1 cellular context compared by ENCODE assay signal in the genomic region with DNA sequence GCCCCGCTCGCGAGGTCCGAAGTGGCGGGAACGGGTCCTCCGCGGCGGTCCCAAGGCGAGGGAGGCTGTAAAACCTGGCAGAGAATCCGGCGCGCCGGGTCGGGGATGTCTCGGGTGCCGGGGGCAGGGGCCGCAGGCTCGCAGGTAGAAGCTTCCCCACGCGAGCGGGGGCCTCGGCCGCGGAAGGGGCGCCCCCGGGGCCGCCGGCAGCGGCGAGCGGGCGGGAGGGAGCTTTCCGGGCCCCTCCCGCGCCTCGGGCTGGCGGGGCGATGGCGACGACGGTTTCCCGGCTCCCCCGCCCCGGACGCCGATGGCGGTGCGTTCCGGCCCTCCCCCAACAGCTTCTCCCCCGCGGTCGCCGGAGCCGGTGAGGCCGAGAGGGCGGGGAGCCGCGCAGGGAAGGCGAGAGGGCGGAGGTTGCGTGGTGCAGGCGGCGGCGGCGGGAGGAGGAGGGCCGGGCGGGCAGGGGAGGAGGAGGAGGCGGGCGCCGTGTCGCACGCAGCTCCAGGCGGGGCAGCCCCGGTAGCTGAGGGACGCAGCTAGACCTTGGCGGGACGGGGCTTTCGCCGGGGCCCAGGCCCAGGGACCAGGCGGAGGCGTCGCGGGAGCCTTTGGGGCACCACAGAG.
TF ChIP-seq lines count a peak whose summit lies in the region.

Gene CUL1 (plus strand): TSS at position 507 of the 627 bp plus-strand sequence. CDS start 31,220 bp downstream, outside the sequence.

TF ChIP-seq in HepG2, 621 proteins besides CTCF, POLR2A, EP300 and RAD21 (continued from another document and continues in another):
- TF ChIP-seq, protein P1, sequence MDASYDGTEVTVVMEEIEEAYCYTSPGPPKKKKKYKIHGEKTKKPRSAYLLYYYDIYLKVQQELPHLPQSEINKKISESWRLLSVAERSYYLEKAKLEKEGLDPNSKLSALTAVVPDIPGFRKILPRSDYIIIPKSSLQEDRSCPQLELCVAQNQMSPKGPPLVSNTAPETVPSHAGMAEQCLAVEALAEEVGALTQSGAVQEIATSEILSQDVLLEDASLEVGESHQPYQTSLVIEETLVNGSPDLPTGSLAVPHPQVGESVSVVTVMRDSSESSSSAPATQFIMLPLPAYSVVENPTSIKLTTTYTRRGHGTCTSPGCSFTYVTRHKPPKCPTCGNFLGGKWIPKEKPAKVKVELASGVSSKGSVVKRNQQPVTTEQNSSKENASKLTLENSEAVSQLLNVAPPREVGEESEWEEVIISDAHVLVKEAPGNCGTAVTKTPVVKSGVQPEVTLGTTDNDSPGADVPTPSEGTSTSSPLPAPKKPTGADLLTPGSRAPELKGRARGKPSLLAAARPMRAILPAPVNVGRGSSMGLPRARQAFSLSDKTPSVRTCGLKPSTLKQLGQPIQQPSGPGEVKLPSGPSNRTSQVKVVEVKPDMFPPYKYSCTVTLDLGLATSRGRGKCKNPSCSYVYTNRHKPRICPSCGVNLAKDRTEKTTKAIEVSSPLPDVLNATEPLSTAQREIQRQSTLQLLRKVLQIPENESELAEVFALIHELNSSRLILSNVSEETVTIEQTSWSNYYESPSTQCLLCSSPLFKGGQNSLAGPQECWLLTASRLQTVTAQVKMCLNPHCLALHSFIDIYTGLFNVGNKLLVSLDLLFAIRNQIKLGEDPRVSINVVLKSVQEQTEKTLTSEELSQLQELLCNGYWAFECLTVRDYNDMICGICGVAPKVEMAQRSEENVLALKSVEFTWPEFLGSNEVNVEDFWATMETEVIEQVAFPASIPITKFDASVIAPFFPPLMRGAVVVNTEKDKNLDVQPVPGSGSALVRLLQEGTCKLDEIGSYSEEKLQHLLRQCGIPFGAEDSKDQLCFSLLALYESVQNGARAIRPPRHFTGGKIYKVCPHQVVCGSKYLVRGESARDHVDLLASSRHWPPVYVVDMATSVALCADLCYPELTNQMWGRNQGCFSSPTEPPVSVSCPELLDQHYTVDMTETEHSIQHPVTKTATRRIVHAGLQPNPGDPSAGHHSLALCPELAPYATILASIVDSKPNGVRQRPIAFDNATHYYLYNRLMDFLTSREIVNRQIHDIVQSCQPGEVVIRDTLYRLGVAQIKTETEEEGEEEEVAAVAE (CRISPR knock-in tag; IDR thresholded peaks at IDR 0.05; ENCODE audit: borderline replicate concordance), result no peak
- no peak for TF ChIP-seq ZSCAN30 (CRISPR knock-in tag; IDR thresholded peaks at IDR 0.05)
- no peak for TF ChIP-seq PAWR (CRISPR knock-in tag; IDR thresholded peaks at IDR 0.05; ENCODE audit: borderline replicate concordance)
- no peak for TF ChIP-seq DNMT3B (CRISPR knock-in tag; conservative IDR thresholded peaks at IDR 0.05)
- TF ChIP-seq, protein P2, sequence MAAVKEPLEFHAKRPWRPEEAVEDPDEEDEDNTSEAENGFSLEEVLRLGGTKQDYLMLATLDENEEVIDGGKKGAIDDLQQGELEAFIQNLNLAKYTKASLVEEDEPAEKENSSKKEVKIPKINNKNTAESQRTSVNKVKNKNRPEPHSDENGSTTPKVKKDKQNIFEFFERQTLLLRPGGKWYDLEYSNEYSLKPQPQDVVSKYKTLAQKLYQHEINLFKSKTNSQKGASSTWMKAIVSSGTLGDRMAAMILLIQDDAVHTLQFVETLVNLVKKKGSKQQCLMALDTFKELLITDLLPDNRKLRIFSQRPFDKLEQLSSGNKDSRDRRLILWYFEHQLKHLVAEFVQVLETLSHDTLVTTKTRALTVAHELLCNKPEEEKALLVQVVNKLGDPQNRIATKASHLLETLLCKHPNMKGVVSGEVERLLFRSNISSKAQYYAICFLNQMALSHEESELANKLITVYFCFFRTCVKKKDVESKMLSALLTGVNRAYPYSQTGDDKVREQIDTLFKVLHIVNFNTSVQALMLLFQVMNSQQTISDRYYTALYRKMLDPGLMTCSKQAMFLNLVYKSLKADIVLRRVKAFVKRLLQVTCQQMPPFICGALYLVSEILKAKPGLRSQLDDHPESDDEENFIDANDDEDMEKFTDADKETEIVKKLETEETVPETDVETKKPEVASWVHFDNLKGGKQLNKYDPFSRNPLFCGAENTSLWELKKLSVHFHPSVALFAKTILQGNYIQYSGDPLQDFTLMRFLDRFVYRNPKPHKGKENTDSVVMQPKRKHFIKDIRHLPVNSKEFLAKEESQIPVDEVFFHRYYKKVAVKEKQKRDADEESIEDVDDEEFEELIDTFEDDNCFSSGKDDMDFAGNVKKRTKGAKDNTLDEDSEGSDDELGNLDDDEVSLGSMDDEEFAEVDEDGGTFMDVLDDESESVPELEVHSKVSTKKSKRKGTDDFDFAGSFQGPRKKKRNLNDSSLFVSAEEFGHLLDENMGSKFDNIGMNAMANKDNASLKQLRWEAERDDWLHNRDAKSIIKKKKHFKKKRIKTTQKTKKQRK (IDR thresholded peaks at IDR 0.05; ENCODE audit: low read length), result no peak
- no peak for TF ChIP-seq CBX1 (IDR thresholded peaks at IDR 0.05; ENCODE audit: low read depth)
- no peak for TF ChIP-seq ZNF224 (CRISPR knock-in tag; IDR thresholded peaks at IDR 0.05)
- TF ChIP-seq ZNF350 (CRISPR knock-in tag; IDR thresholded peaks at IDR 0.05; ENCODE audit: borderline replicate concordance, low read depth), result no peak
- no peak for TF ChIP-seq ZNF530 (CRISPR knock-in tag; IDR thresholded peaks at IDR 0.05; ENCODE audit: low read depth)
- TF ChIP-seq FOXK2 (IDR thresholded peaks at IDR 0.05), result no peak
- TF ChIP-seq, protein P3, sequence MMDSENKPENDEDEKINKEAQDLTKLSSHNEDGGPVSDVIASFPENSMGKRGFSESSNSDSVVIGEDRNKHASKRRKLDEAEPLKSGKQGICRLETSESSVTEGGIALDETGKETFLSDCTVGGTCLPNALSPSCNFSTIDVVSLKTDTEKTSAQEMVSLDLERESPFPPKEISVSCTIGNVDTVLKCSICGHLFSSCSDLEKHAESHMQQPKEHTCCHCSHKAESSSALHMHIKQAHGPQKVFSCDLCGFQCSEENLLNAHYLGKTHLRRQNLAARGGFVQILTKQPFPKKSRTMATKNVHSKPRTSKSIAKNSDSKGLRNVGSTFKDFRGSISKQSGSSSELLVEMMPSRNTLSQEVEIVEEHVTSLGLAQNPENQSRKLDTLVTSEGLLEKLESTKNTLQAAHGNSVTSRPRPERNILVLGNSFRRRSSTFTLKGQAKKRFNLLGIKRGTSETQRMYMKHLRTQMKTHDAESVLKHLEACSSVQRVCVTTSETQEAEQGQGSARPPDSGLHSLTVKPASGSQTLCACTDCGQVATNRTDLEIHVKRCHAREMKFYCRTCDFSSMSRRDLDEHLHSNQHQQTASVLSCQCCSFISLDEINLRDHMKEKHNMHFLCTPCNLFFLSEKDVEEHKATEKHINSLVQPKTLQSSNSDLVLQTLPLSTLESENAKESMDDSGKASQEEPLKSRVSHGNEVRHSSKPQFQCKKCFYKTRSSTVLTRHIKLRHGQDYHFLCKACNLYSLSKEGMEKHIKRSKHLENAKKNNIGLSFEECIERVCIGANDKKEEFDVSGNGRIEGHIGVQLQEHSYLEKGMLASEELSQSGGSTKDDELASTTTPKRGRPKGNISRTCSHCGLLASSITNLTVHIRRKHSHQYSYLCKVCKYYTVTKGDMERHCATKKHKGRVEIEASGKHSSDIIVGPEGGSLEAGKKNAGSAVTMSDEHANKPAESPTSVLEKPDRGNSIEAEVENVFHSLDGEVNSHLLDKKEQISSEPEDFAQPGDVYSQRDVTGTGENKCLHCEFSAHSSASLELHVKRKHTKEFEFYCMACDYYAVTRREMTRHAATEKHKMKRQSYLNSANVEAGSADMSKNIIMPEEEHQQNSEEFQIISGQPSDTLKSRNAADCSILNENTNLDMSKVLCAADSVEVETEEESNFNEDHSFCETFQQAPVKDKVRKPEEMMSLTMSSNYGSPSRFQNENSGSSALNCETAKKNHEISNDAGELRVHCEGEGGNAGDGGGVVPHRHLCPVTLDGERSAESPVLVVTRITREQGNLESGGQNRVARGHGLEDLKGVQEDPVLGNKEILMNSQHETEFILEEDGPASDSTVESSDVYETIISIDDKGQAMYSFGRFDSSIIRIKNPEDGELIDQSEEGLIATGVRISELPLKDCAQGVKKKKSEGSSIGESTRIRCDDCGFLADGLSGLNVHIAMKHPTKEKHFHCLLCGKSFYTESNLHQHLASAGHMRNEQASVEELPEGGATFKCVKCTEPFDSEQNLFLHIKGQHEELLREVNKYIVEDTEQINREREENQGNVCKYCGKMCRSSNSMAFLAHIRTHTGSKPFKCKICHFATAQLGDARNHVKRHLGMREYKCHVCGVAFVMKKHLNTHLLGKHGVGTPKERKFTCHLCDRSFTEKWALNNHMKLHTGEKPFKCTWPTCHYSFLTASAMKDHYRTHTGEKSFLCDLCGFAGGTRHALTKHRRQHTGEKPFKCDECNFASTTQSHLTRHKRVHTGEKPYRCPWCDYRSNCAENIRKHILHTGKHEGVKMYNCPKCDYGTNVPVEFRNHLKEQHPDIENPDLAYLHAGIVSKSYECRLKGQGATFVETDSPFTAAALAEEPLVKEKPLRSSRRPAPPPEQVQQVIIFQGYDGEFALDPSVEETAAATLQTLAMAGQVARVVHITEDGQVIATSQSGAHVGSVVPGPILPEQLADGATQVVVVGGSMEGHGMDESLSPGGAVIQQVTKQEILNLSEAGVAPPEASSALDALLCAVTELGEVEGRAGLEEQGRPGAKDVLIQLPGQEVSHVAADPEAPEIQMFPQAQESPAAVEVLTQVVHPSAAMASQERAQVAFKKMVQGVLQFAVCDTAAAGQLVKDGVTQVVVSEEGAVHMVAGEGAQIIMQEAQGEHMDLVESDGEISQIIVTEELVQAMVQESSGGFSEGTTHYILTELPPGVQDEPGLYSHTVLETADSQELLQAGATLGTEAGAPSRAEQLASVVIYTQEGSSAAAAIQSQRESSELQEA (CRISPR knock-in tag; IDR thresholded peaks at IDR 0.05; ENCODE audit: not compliant biosample characterization), result no peak
- no peak for TF ChIP-seq SKIL (CRISPR knock-in tag; IDR thresholded peaks at IDR 0.05; ENCODE audit: borderline replicate concordance)
- no peak for TF ChIP-seq SRF (IDR thresholded peaks at IDR 0.05; ENCODE audit: low read depth, low read length)
- no peak for TF ChIP-seq JARID2 (CRISPR knock-in tag; IDR thresholded peaks at IDR 0.05; ENCODE audit: insufficient replicate concordance)
- TF ChIP-seq, protein P4, sequence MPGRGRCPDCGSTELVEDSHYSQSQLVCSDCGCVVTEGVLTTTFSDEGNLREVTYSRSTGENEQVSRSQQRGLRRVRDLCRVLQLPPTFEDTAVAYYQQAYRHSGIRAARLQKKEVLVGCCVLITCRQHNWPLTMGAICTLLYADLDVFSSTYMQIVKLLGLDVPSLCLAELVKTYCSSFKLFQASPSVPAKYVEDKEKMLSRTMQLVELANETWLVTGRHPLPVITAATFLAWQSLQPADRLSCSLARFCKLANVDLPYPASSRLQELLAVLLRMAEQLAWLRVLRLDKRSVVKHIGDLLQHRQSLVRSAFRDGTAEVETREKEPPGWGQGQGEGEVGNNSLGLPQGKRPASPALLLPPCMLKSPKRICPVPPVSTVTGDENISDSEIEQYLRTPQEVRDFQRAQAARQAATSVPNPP (CRISPR knock-in tag; IDR thresholded peaks at IDR 0.05), result no peak
- TF ChIP-seq SRSF9 (IDR thresholded peaks at IDR 0.05; ENCODE audit: borderline replicate concordance, insufficient read depth, low read depth, low read length, poor library complexity, severe bottlenecking), result no peak
- TF ChIP-seq CENPT (CRISPR knock-in tag; IDR thresholded peaks at IDR 0.05; ENCODE audit: low read depth), result no peak
- TF ChIP-seq JUND (CRISPR knock-in tag; IDR thresholded peaks at IDR 0.05), result no peak
- TF ChIP-seq ZNF20 (CRISPR knock-in tag; IDR thresholded peaks at IDR 0.05), result no peak
- TF ChIP-seq, protein P5, sequence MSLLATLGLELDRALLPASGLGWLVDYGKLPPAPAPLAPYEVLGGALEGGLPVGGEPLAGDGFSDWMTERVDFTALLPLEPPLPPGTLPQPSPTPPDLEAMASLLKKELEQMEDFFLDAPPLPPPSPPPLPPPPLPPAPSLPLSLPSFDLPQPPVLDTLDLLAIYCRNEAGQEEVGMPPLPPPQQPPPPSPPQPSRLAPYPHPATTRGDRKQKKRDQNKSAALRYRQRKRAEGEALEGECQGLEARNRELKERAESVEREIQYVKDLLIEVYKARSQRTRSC (CRISPR knock-in tag; IDR thresholded peaks at IDR 0.05; ENCODE audit: low read depth), result no peak
- no peak for TF ChIP-seq ZNF3 (CRISPR knock-in tag; IDR thresholded peaks at IDR 0.05)
- TF ChIP-seq ZNF264 (CRISPR knock-in tag; IDR thresholded peaks at IDR 0.05), result no peak
- TF ChIP-seq, protein P6, sequence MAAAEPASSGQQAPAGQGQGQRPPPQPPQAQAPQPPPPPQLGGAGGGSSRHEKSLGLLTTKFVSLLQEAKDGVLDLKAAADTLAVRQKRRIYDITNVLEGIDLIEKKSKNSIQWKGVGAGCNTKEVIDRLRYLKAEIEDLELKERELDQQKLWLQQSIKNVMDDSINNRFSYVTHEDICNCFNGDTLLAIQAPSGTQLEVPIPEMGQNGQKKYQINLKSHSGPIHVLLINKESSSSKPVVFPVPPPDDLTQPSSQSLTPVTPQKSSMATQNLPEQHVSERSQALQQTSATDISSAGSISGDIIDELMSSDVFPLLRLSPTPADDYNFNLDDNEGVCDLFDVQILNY (CRISPR knock-in tag; conservative IDR thresholded peaks at IDR 0.05), result no peak; the same call in 1 of the 2 replicates
- no peak for TF ChIP-seq KDM6A (CRISPR knock-in tag; IDR thresholded peaks at IDR 0.05; ENCODE audit: low read depth)
- TF ChIP-seq, protein P7, sequence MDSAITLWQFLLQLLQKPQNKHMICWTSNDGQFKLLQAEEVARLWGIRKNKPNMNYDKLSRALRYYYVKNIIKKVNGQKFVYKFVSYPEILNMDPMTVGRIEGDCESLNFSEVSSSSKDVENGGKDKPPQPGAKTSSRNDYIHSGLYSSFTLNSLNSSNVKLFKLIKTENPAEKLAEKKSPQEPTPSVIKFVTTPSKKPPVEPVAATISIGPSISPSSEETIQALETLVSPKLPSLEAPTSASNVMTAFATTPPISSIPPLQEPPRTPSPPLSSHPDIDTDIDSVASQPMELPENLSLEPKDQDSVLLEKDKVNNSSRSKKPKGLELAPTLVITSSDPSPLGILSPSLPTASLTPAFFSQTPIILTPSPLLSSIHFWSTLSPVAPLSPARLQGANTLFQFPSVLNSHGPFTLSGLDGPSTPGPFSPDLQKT (CRISPR knock-in tag; IDR thresholded peaks at IDR 0.05; ENCODE audit: borderline replicate concordance), result no peak
- no peak for TF ChIP-seq ZMYM3 (CRISPR knock-in tag; IDR thresholded peaks at IDR 0.05)
- TF ChIP-seq TARDBP (CRISPR knock-in tag; IDR thresholded peaks at IDR 0.05), result no peak
- no peak for TF ChIP-seq MBD4 (IDR thresholded peaks at IDR 0.05; ENCODE audit: borderline replicate concordance, low read length)
- TF ChIP-seq TBP (CRISPR knock-in tag; IDR thresholded peaks at IDR 0.05), result no peak
- TF ChIP-seq KLF6 (CRISPR knock-in tag; IDR thresholded peaks at IDR 0.05), result 0 out of 2 replicates have a peak, but pooled peaks have one; percentile 21
- TF ChIP-seq NFYB (CRISPR knock-in tag; IDR thresholded peaks at IDR 0.05), result no peak
- no peak for TF ChIP-seq ZNF30 (CRISPR knock-in tag; IDR thresholded peaks at IDR 0.05)
